ENCODE assay signal across 1 cellular context in the genomic region with DNA sequence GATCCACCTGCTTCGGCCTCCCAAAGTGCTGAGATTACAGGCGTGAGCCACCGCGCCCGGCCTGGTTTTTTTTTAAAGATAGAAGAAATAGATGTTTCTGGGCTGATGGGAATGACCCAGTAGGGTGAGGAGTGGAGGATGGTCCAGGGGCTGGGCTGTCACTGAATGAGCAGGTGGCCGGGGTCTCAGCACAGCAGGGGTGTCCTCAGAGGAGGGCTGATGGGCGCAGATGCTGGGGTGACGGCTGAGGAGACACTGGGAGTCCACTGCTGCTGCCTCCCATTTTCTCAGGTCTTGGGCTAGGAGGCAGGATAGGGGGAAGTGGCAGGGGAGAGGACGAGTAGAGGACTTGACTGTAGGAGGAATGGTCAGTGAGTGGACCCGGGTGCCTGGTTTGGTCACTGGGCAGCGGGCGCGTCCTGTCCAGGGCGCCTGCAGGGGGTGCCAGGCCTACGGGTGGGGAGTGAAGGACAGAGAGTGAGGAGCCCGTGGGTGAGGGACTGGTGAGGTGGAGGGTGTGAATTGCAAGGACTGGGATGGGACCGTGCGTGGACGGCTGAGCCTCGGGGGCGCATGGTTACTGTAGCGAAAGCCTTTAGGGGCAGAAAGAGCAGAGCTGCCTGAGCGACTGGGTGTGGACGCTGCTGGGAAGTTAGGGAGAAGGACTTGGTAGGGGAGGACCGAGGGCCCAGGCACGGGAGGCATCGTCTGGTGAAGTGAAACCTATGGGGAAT.
TF ChIP-seq lines count a peak whose summit lies in the region.

No MANE protein-coding gene starts in this region.

TF ChIP-seq in GM12891, 5 proteins besides CTCF, POLR2A, EP300 and RAD21:
- TF ChIP-seq TAF1 (IDR thresholded peaks at IDR 0.05; ENCODE audit: low read depth, low read length) (no peak), POU2F2 (IDR thresholded peaks at IDR 0.05; ENCODE audit: low read depth, low read length) (no peak), SPI1 (IDR thresholded peaks at IDR 0.05; ENCODE audit: low read depth, low read length) (no peak), POLR2AphosphoS5 (IDR thresholded peaks at IDR 0.05; ENCODE audit: low read depth, low read length) (no peak), PAX5 (IDR thresholded peaks at IDR 0.05; ENCODE audit: insufficient read depth, low read length, severe bottlenecking) (no peak)
